ENCODE assay signal across 9 cellular contexts in genomic region chr4:70183168-70183939, GRCh38. TPM values are rescaled to one million over a fixed set of nuclear protein-coding genes. Genes with fewer than 3 reads are reported as not detected.
A peak's percentile ranks its signal among the peaks of the same experiment; 100 is the strongest.
DNase-seq lines count a peak whose midpoint lies in the region; ATAC-seq, FAIRE-seq and TF ChIP-seq lines count a peak whose summit lies in the region.
"Had no signal": no experiment of that assay in that cellular context is flagged by ENCODE, and none has a peak within 500 bp of the region (broad histone marks: within the 10 kb centered on the region; RNA-seq: fewer than 3 reads in every experiment).

No MANE protein-coding gene starts in this region.

- H3K4me2 ChIP-seq in fibroblast of lung (ENCODE audit: extremely low read depth, insufficient read depth, low read length), result no peak overlapping the region
- H3K4me2 ChIP-seq in smooth muscle cell, result peak overlapping the region; percentile 58

- ATAC-seq in GM19455 (IDR thresholded peaks at IDR 0.05; ENCODE audit: unreplicated experiment), result peak; percentile 78
- ATAC-seq in HG03460 (IDR thresholded peaks at IDR 0.05; ENCODE audit: unreplicated experiment), result peak; percentile 79

- no peaks in the 10 kb centered on the region for H3K9me3 ChIP-seq in fibroblast of lung (ENCODE audit: control insufficient read depth, insufficient read depth, low read depth, low read length)
- no peaks in the 10 kb centered on the region for H3K9me3 ChIP-seq in smooth muscle cell (replicated peaks; ENCODE audit: low read depth)

- H3K36me3 ChIP-seq in fibroblast of lung (ENCODE audit: control insufficient read depth, insufficient read depth, low read length) (no peaks in the 10 kb centered on the region), smooth muscle cell (ENCODE audit: low read depth) (no peaks in the 10 kb centered on the region)

- H2AFZ ChIP-seq in fibroblast of lung (ENCODE audit: low read length) (no peak overlapping the region), smooth muscle cell (ENCODE audit: low read depth) (peak overlapping the region; percentile 69)

- TF ChIP-seq CTCF in fibroblast of lung (conservative IDR thresholded peaks at IDR 0.05 in 1 of 2, IDR thresholded peaks at IDR 0.05 in 1 of 2; ENCODE audit: low read depth in 1 of 2, low read length in 2 of 2) (peak; percentile 44 to 79), smooth muscle cell (IDR thresholded peaks at IDR 0.05; ENCODE audit: borderline replicate concordance, insufficient read depth, poor library complexity, severe bottlenecking) (peak; percentile 77)

- H3K4me3 ChIP-seq in fibroblast of lung (replicated peaks in 1 of 4; ENCODE audit: control extremely low read depth in 1 of 4, insufficient read depth in 1 of 4, low read depth in 3 of 4, low read length in 4 of 4), result no peak overlapping the region
- no peak overlapping the region for H3K4me3 ChIP-seq in smooth muscle cell

- H3K27me3 ChIP-seq in fibroblast of lung (ENCODE audit: control insufficient read depth, insufficient read depth, low read length), result no peaks in the 10 kb centered on the region
- no peaks in the 10 kb centered on the region for H3K27me3 ChIP-seq in smooth muscle cell (ENCODE audit: low read depth)

- no peak for FAIRE-seq in RCC 7860 (lab: Jason Lieb, UNC)

- H3F3A ChIP-seq in smooth muscle cell (ENCODE audit: low read depth), result no peaks in the 10 kb centered on the region

- no peak overlapping the region for H3K9ac ChIP-seq in fibroblast of lung (ENCODE audit: insufficient read depth, low read length)
- no peak overlapping the region for H3K9ac ChIP-seq in smooth muscle cell (ENCODE audit: low read depth)

- H3K4me1 ChIP-seq in fibroblast of lung (ENCODE audit: control insufficient read depth, extremely low read depth, insufficient read depth, low read length) (no peaks in the 10 kb centered on the region), smooth muscle cell (ENCODE audit: low read depth) (peaks cover 3% of the 10 kb centered on the region)

- DNase-seq in DMS 273 (lab: John Stamatoyannopoulos, UW; ENCODE audit: unreplicated experiment) (peak; percentile 47), DMS 273 treated with DMSO at 0.1 percent for 48 hours (lab: John Stamatoyannopoulos, UW) (no peak), RCC 7860 (ENCODE audit: low spot score) (peak; percentile 14), fibroblast of lung (ENCODE audit: low read depth in 2 of 2) (peak; percentile 23 to 79), smooth muscle cell (lab: John Stamatoyannopoulos, UW; ENCODE audit: unreplicated experiment) (no peak), DMS79 (lab: John Stamatoyannopoulos, UW) (no peak)

- no peak overlapping the region for H3K27ac ChIP-seq in fibroblast of lung (ENCODE audit: insufficient read depth, low read length)
- no peak overlapping the region for H3K27ac ChIP-seq in smooth muscle cell (ENCODE audit: low read depth)

- no peaks in the 10 kb centered on the region for H4K20me1 ChIP-seq in fibroblast of lung (ENCODE audit: control insufficient read depth, extremely low read depth, insufficient read depth, low read length)
- no peaks in the 10 kb centered on the region for H4K20me1 ChIP-seq in smooth muscle cell (ENCODE audit: low read depth)

- H3K79me2 ChIP-seq in fibroblast of lung (ENCODE audit: control insufficient read depth, insufficient read depth, low read length) (no peaks in the 10 kb centered on the region), smooth muscle cell (ENCODE audit: low read depth) (no peaks in the 10 kb centered on the region)

- 50% methylated on average over 6 of the region's 6 CpGs for WGBS in smooth muscle cell (ENCODE audit: low lambda C conversion rate)

RNA-seq across cellular contexts. Expression of gene ODAM, which starts 12.2 kb away (rescaled TPM):
- total RNA-seq in fibroblast of lung, result not detected in 2 replicates
- polyA plus RNA-seq in fibroblast of lung, result not detected in 2 replicates
- not detected in 2 replicates for polyA plus RNA-seq in fibroblast of lung (2012)
- not detected in 2 replicates for polyA minus RNA-seq in fibroblast of lung (ENCODE audit: low replicate concordance)
- 0.18 and 0.54 TPM in 2 replicates for total RNA-seq in smooth muscle cell
- polyA plus RNA-seq in smooth muscle cell, result 0.93 and 1.5 TPM in 2 replicates
- total RNA-seq: activated naive CD4-positive, alpha-beta T cell treated with anti-CD3 and anti-CD28 coated beads, Interleukin-2, amount 50 U/mL, for 72 hours had no signal

RNA-seq across cellular contexts. Expression of gene PRR27, which starts 29.3 kb away (rescaled TPM):
- not detected in 2 replicates for total RNA-seq in fibroblast of lung
- polyA plus RNA-seq in fibroblast of lung, result not detected in 2 replicates
- not detected in 2 replicates for polyA plus RNA-seq in fibroblast of lung (2012)
- polyA minus RNA-seq in fibroblast of lung (ENCODE audit: low replicate concordance), result not detected in 2 replicates
- not detected in 2 replicates for total RNA-seq in smooth muscle cell
- not detected in 2 replicates for polyA plus RNA-seq in smooth muscle cell
- total RNA-seq: activated naive CD4-positive, alpha-beta T cell treated with anti-CD3 and anti-CD28 coated beads, Interleukin-2, amount 50 U/mL, for 72 hours had no signal

RNA-seq across cellular contexts. Expression of gene FDCSP, which starts 42.6 kb away (rescaled TPM):
- total RNA-seq in fibroblast of lung (not detected in 2 replicates), smooth muscle cell (5.6 and 16.1 TPM in 2 replicates)
- polyA plus RNA-seq in fibroblast of lung (not detected in 2 replicates), smooth muscle cell (5.1 and 12.5 TPM in 2 replicates)
- not detected in 2 replicates for polyA plus RNA-seq in fibroblast of lung (2012)
- polyA minus RNA-seq in fibroblast of lung (ENCODE audit: low replicate concordance), result not detected in 2 replicates
- total RNA-seq: activated naive CD4-positive, alpha-beta T cell treated with anti-CD3 and anti-CD28 coated beads, Interleukin-2, amount 50 U/mL, for 72 hours had no signal

RNA-seq across cellular contexts. Expression of gene CSN3, which starts 59.0 kb away (rescaled TPM):
- total RNA-seq in fibroblast of lung (not detected in 2 replicates), smooth muscle cell (not detected in 2 replicates)
- polyA plus RNA-seq in fibroblast of lung (not detected in 2 replicates), smooth muscle cell (not detected in 2 replicates)
- polyA plus RNA-seq in fibroblast of lung (2012), result not detected in 2 replicates
- polyA minus RNA-seq in fibroblast of lung (ENCODE audit: low replicate concordance), result not detected in 2 replicates
- total RNA-seq: activated naive CD4-positive, alpha-beta T cell treated with anti-CD3 and anti-CD28 coated beads, Interleukin-2, amount 50 U/mL, for 72 hours had no signal

Comparison
In these comparisons a context has a peak if more than half of its experiments do, and no peak if none do; other contexts are left out.
1. DNase-seq: peak in DMS 273 (single experiment), RCC 7860 (single experiment) and fibroblast of lung (2 of 2); none in DMS 273 treated with DMSO at 0.1 percent for 48 hours (single experiment), smooth muscle cell (single experiment) and DMS79 (single experiment).